Comparison of ENCODE assay signal across 23 cellular contexts in the genomic region with DNA sequence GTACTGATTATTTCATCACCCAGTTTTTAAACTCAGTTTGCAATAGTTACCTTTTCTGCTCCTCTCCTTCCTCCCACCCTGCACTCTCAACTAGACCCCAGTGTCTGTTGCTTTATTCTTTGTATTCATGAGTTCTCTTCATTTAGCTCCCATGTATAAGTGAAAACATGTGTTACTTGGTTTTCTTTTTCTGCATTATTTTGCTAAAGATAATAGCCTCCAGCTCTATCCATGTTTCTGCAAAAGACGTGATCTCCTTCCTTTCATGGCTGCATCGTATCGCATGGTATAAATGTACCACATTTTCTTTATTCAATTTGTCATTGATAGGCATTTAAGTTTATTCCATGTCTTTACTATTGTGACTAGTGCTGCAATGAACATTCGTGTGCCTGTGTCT.
"Had no signal": no experiment of that assay in that cellular context is flagged by ENCODE, and none has a peak within 500 bp of the region (broad histone marks: within the 10 kb centered on the region; RNA-seq: fewer than 3 reads in every experiment).

No MANE protein-coding gene starts in this region.

- DNase-seq: activated B cell treated with CpG ODN at 0.5 μM for 24 hours; activated CD4-positive, alpha-beta T cell treated with anti-CD3 and anti-CD28 coated beads for 1 hour; activated CD4-positive, alpha-beta T cell treated with anti-CD3 and anti-CD28 coated beads, Interleukin-2, amount 10 ng/mL, durations not matched to agents 24 days and 14 days; activated CD4-positive, alpha-beta T cell treated with anti-CD3 and anti-CD28 coated beads, Interleukin-2, amount 50 U/mL, for 48 hours; activated CD8-positive, alpha-beta memory T cell treated with anti-CD3 and anti-CD28 coated beads, Interleukin-2, amount 10 ng/mL, durations not matched to agents 7 days and 5 days; activated effector memory CD4-positive, alpha-beta T cell treated with Interleukin-2 at 50 U/mL for 16 hours; activated naive CD4-positive, alpha-beta T cell treated with anti-CD3 and anti-CD28 coated beads for 36 hours; activated T-cell treated with anti-CD3 and anti-CD28 coated beads, Interleukin-2, amount 50 U/mL, for 24 hours; cerebellar nuclear complex; Kasumi-1; KBM-7; NCI-H1930; NCI-H2171 treated with DMSO at 0.1 percent for 48 hours; NCI-H345; NCI-H510A; NCI-H526 treated with DMSO at 0.1 percent for 48 hours; NCI-H82; Right ventricle myocardium superior; RPMI8226; SJCRH30; T-helper 17 cell; T-helper 9 cell had no signal

- H3K4me1 ChIP-seq: SJCRH30 had no signal

- H3K9me3 ChIP-seq: SJCRH30 had no signal

- H3K36me3 ChIP-seq: SJCRH30 had no signal

- H3K27me3 ChIP-seq: SJCRH30 had no signal

- H3K4me3 ChIP-seq: SJCRH30 had no signal

- H3K27ac ChIP-seq: SJCRH30 had no signal

- ATAC-seq: activated CD8-positive, alpha-beta memory T cell treated with anti-CD3 and anti-CD28 coated beads, Interleukin-2, amount 10 ng/mL, durations not matched to agents 7 days and 5 days; Panc1; T-helper 17 cell had no signal
